Comparison of ENCODE assay signal across 2 cellular contexts in genomic region chr1:146032613-146033219, GRCh38.
A peak's percentile ranks its signal among the peaks of the same experiment; 100 is the strongest.
TF ChIP-seq lines count a peak whose summit lies in the region.

No MANE protein-coding gene starts in this region.

TF ChIP-seq in HCT116, 20 proteins besides CTCF, POLR2A, EP300 and RAD21:
- TF ChIP-seq SRF (IDR thresholded peaks at IDR 0.05; ENCODE audit: low read depth) = peak; percentile 68; the same call in 1 of the 2 replicates
- peak; percentile 19; the same call in 1 of the 2 replicates for TF ChIP-seq CBX3 (IDR thresholded peaks at IDR 0.05; ENCODE audit: low read depth)
- TF ChIP-seq TCF7L2 (IDR thresholded peaks at IDR 0.05; ENCODE audit: borderline replicate concordance, extremely low read depth, insufficient read depth, insufficient read length) = peak; percentile 17
- TF ChIP-seq REST (IDR thresholded peaks at IDR 0.05; ENCODE audit: low read depth) = no peak
- no peak for TF ChIP-seq EZH2phosphoT487 (IDR thresholded peaks at IDR 0.05; ENCODE audit: borderline replicate concordance)

TF ChIP-seq in H1, 55 proteins besides CTCF, POLR2A, EP300 and RAD21:
- TF ChIP-seq BRCA1 (IDR thresholded peaks at IDR 0.05; ENCODE audit: low read depth, low read length) (no peak), JUN (IDR thresholded peaks at IDR 0.05; ENCODE audit: low read depth, low read length) (no peak), RNF2 (IDR thresholded peaks at IDR 0.05; ENCODE audit: borderline replicate concordance, low read depth, low read length, missing control alignments, poor library complexity, severe bottlenecking) (no peak), EZH2 (IDR thresholded peaks at IDR 0.05; ENCODE audit: low read depth, low read length, severe bottlenecking) (no peak), SIN3A (conservative IDR thresholded peaks at IDR 0.05 in 1 of 2, IDR thresholded peaks at IDR 0.05 in 1 of 2; ENCODE audit: low read depth in 1 of 2, low read length in 2 of 2) (no peak), RFX5 (IDR thresholded peaks at IDR 0.05; ENCODE audit: borderline replicate concordance, low read depth, low read length) (no peak), PHF8 (conservative IDR thresholded peaks at IDR 0.05; ENCODE audit: low read depth, low read length) (no peak), KDM5A (IDR thresholded peaks at IDR 0.05; ENCODE audit: low read length) (no peak), TEAD4 (IDR thresholded peaks at IDR 0.05; ENCODE audit: low read depth, low read length) (no peak), GABPA (IDR thresholded peaks at IDR 0.05; ENCODE audit: borderline replicate concordance, insufficient read depth, low read length) (no peak), HDAC2 (IDR thresholded peaks at IDR 0.05; ENCODE audit: borderline replicate concordance in 1 of 2, low read depth in 2 of 2, low read length in 2 of 2) (no peak), CBX5 (IDR thresholded peaks at IDR 0.05; ENCODE audit: low read depth, low read length) (no peak)
TF ChIP-seq in H1: peak in this region for 0.
